ENCODE assay signal across 28 cellular contexts in genomic region chr17:83094291-83094690, GRCh38.
"Had no signal": no experiment of that assay in that cellular context is flagged by ENCODE, and none has a peak within 500 bp of the region (broad histone marks: within the 10 kb centered on the region; RNA-seq: fewer than 3 reads in every experiment).

No MANE protein-coding gene starts in this region.

- H3K4me1 Mint-ChIP-seq: activated CD4-positive, alpha-beta T cell treated with anti-CD3 and anti-CD28 coated beads, Interleukin-2, amount 10 ng/mL, durations not matched to agents 24 days and 14 days; activated naive CD8-positive, alpha-beta T cell treated with anti-CD3 and anti-CD28 coated beads for 36 hours; activated T-helper 17 cell treated with anti-CD3 and anti-CD28 coated beads, Interleukin-2, amount 50 U/mL, for 72 hours had no signal

- H3K4me3 Mint-ChIP-seq: activated CD4-positive, alpha-beta T cell treated with anti-CD3 and anti-CD28 coated beads, Interleukin-2, amount 10 ng/mL, durations not matched to agents 24 days and 14 days; activated CD8-positive, alpha-beta T cell treated with anti-CD3 and anti-CD28 coated beads for 36 hours; activated naive CD8-positive, alpha-beta T cell treated with anti-CD3 and anti-CD28 coated beads for 36 hours; activated T-cell treated with anti-CD3 and anti-CD28 coated beads, Interleukin-2, amount 50 U/mL, for 72 hours; activated T-helper 17 cell treated with anti-CD3 and anti-CD28 coated beads, Interleukin-2, amount 50 U/mL, for 72 hours; T-helper 1 cell treated with Interleukin-12 subunit alpha and Interleukin-12 subunit beta and Interleukin-4 antibody, amounts not matched to agents 30 μg/mL and 1 μg/mL, for 36 hours; T-helper 2 cell treated with Interferon-gamma antibody and Interleukin-4, amounts not matched to agents 5 μg/mL and 100 μg/mL, for 36 hours had no signal

- H3K27me3 Mint-ChIP-seq: activated CD4-positive, alpha-beta T cell treated with anti-CD3 and anti-CD28 coated beads, Interleukin-2, amount 10 ng/mL, durations not matched to agents 24 days and 14 days; activated CD8-positive, alpha-beta T cell treated with anti-CD3 and anti-CD28 coated beads for 36 hours; activated T-helper 17 cell treated with anti-CD3 and anti-CD28 coated beads, Interleukin-2, amount 50 U/mL, for 72 hours had no signal

- H3K4me2 ChIP-seq: SK-N-SH had no signal

- H3K9ac ChIP-seq: SK-N-SH had no signal

- H3K9me2 ChIP-seq: SK-N-SH had no signal

- ATAC-seq: activated CD8-positive, alpha-beta T cell treated with anti-CD3 and anti-CD28 coated beads for 36 hours; activated T-cell treated with anti-CD3 and anti-CD28 coated beads, Interleukin-2, amount 50 U/mL, for 72 hours; activated T-helper 17 cell treated with anti-CD3 and anti-CD28 coated beads, Interleukin-2, amount 50 U/mL, for 72 hours; Panc1 had no signal

- H3K27ac Mint-ChIP-seq: activated CD4-positive, alpha-beta T cell treated with anti-CD3 and anti-CD28 coated beads, Interleukin-2, amount 10 ng/mL, durations not matched to agents 24 days and 14 days; activated CD8-positive, alpha-beta T cell treated with anti-CD3 and anti-CD28 coated beads for 36 hours; activated naive CD8-positive, alpha-beta T cell treated with anti-CD3 and anti-CD28 coated beads for 36 hours; activated T-cell treated with anti-CD3 and anti-CD28 coated beads, Interleukin-2, amount 50 U/mL, for 72 hours; activated T-helper 17 cell treated with anti-CD3 and anti-CD28 coated beads, Interleukin-2, amount 50 U/mL, for 72 hours; T-helper 1 cell treated with Interleukin-12 subunit alpha and Interleukin-12 subunit beta and Interleukin-4 antibody, amounts not matched to agents 30 μg/mL and 1 μg/mL, for 36 hours; T-helper 2 cell treated with Interferon-gamma antibody and Interleukin-4, amounts not matched to agents 5 μg/mL and 100 μg/mL, for 36 hours had no signal

- H3K4me3 ChIP-seq: SJSA1 had no signal

- FAIRE-seq: TTC549 had no signal

- H3K9me3 Mint-ChIP-seq: activated CD4-positive, alpha-beta T cell treated with anti-CD3 and anti-CD28 coated beads, Interleukin-2, amount 10 ng/mL, durations not matched to agents 24 days and 14 days; activated CD8-positive, alpha-beta T cell treated with anti-CD3 and anti-CD28 coated beads for 36 hours; activated naive CD8-positive, alpha-beta T cell treated with anti-CD3 and anti-CD28 coated beads for 36 hours; activated T-cell treated with anti-CD3 and anti-CD28 coated beads, Interleukin-2, amount 50 U/mL, for 72 hours; activated T-helper 17 cell treated with anti-CD3 and anti-CD28 coated beads, Interleukin-2, amount 50 U/mL, for 72 hours; T-helper 1 cell treated with Interleukin-12 subunit alpha and Interleukin-12 subunit beta and Interleukin-4 antibody, amounts not matched to agents 30 μg/mL and 1 μg/mL, for 36 hours; T-helper 2 cell treated with Interferon-gamma antibody and Interleukin-4, amounts not matched to agents 5 μg/mL and 100 μg/mL, for 36 hours had no signal

- H3K27ac ChIP-seq: brain microvascular endothelial cell, SJSA1 had no signal

- H3K27me3 ChIP-seq: brain microvascular endothelial cell, SJSA1 had no signal

- DNase-seq: activated CD4-positive, alpha-beta T cell treated with anti-CD3 and anti-CD28 coated beads, Interleukin-2, amount 10 ng/mL, durations not matched to agents 24 days and 14 days; activated CD4-positive, alpha-beta T cell treated with anti-CD3 and anti-CD28 coated beads, Interleukin-2, amount 50 U/mL, for 4 hours; activated CD8-positive, alpha-beta T cell treated with anti-CD3 and anti-CD28 coated beads for 36 hours; activated effector memory CD4-positive, alpha-beta T cell treated with anti-CD3 and anti-CD28 coated beads, Interleukin-2, amount 50 U/mL, for 16 hours; activated naive CD4-positive, alpha-beta T cell; activated naive CD4-positive, alpha-beta T cell treated with anti-CD3 and anti-CD28 coated beads, Interleukin-2, amount 50 U/mL, for 16 hours; activated naive CD8-positive, alpha-beta T cell treated with anti-CD3 and anti-CD28 coated beads for 36 hours; activated T-cell treated with anti-CD3 and anti-CD28 coated beads, Interleukin-2, amount 50 U/mL, for 1 hour; activated T-cell treated with anti-CD3 and anti-CD28 coated beads, Interleukin-2, amount 50 U/mL, for 72 hours; amniotic stem cell; brain microvascular endothelial cell; central memory CD4-positive, alpha-beta T cell; NCI-H1092 treated with DMSO at 0.1 percent for 48 hours; NCI-H1417 treated with DMSO at 0.1 percent for 48 hours; NCI-H1694; NCI-H1930; NCI-H2081 treated with DMSO at 0.1 percent for 48 hours; NCI-H345; NCI-H524 treated with DMSO at 0.1 percent for 48 hours; OCI-M1; SHP77 treated with DMSO at 0.1 percent for 48 hours; SK-N-SH had no signal

- H3K9me3 ChIP-seq: SJSA1, SK-N-SH had no signal
